In genomic region chr16:46727630-46728029, GRCh38 we compare ENCODE assay signal across 22 cellular contexts. TPM values are rescaled to one million over a fixed set of nuclear protein-coding genes. Genes with fewer than 3 reads are reported as not detected.
DNase-seq lines count a peak whose midpoint lies in the region; ATAC-seq, FAIRE-seq and TF ChIP-seq lines count a peak whose summit lies in the region.
"Had no signal": no experiment of that assay in that cellular context is flagged by ENCODE, and none has a peak within 500 bp of the region (broad histone marks: within the 10 kb centered on the region; RNA-seq: fewer than 3 reads in every experiment).

No MANE protein-coding gene starts in this region.

- FAIRE-seq in kidney (lab: Jason Lieb, UNC): no peak
- FAIRE-seq: A204.1, G401.6, GM12892, H54 had no signal

- DNase-seq in cardiac muscle cell (ENCODE audit: low read depth in 1 of 2, low spot score in 1 of 2): no peak
- no peak for DNase-seq in right cardiac atrium
- peak; percentile 13 for DNase-seq in kidney
- DNase-seq in mesenteric fat pad (ENCODE audit: low spot score): peak; percentile 79
- peak; percentile 43 for DNase-seq in spleen
- DNase-seq in NCI-H1417 treated with DMSO at 0.1 percent for 48 hours (lab: John Stamatoyannopoulos, UW): no peak
- no peak for DNase-seq in NCI-H510A treated with DMSO at 0.1 percent for 48 hours (lab: John Stamatoyannopoulos, UW)
- DNase-seq in right lobe of liver: no peak
- DNase-seq: Caco-2; CD4-positive, CD25-positive, alpha-beta regulatory T cell; CD8-positive, alpha-beta T cell; DMS153; DND-41; GOT3 had no signal

- H3K4me1 ChIP-seq in cardiac muscle cell (ENCODE audit: low read depth): peaks cover 4% of the 10 kb centered on the region
- no peaks in the 10 kb centered on the region for H3K4me1 ChIP-seq in right cardiac atrium (ENCODE audit: control insufficient read depth, insufficient read depth, low read length)
- H3K4me1 ChIP-seq in kidney (ENCODE audit: control insufficient read depth in 1 of 2, insufficient read depth in 1 of 2, low read depth in 1 of 2, low read length in 2 of 2): no peaks in the 10 kb centered on the region
- no peaks in the 10 kb centered on the region for H3K4me1 ChIP-seq in spleen
- peaks cover 0 to 3% (median 0%) of the 10 kb centered on the region in 4 donors for H3K4me1 ChIP-seq in right lobe of liver
- H3K4me1 ChIP-seq: Caco-2, HAP-1 had no signal

- H3K27me3 ChIP-seq in cardiac muscle cell (no peaks in the 10 kb centered on the region), right cardiac atrium (ENCODE audit: control insufficient read depth, insufficient read depth) (no peaks in the 10 kb centered on the region), spleen (replicated peaks in 1 of 7) (no peaks in the 10 kb centered on the region), right lobe of liver (no peaks in the 10 kb centered on the region)
- H3K27me3 ChIP-seq: BLaER1 had no signal

- H3K36me3 ChIP-seq in cardiac muscle cell: peaks cover 58% of the 10 kb centered on the region
- H3K36me3 ChIP-seq in kidney (ENCODE audit: control insufficient read depth in 1 of 2, insufficient read depth in 2 of 2, low read length in 2 of 2): no peaks in the 10 kb centered on the region
- H3K36me3 ChIP-seq in spleen: no peaks in the 10 kb centered on the region
- H3K36me3 ChIP-seq in right lobe of liver: no peaks in the 10 kb centered on the region
- H3K36me3 ChIP-seq: BLaER1, HAP-1 had no signal

- 88% methylated on average over 9 of the region's 9 CpGs for WGBS in right cardiac atrium
- WGBS in spleen, 5 donors: 89 to 96% (median 93%) methylated on average over 9 of the region's 9 CpGs
- WGBS in right lobe of liver (ENCODE audit: insufficient coverage, low coverage, low lambda C conversion rate, missing lambda C conversion rate): 94% methylated on average over 7 of the region's 9 CpGs

- H3K9me3 ChIP-seq in cardiac muscle cell (ENCODE audit: low read depth): no peaks in the 10 kb centered on the region
- no peaks in the 10 kb centered on the region for H3K9me3 ChIP-seq in right cardiac atrium (ENCODE audit: control insufficient read depth, low read length)
- H3K9me3 ChIP-seq in kidney (ENCODE audit: control insufficient read depth in 1 of 2, low read length in 2 of 2): no peaks in the 10 kb centered on the region
- H3K9me3 ChIP-seq in spleen: peaks cover 0 to 25% (median 8%) of the 10 kb centered on the region in 8 donors
- no peaks in the 10 kb centered on the region for H3K9me3 ChIP-seq in right lobe of liver
- H3K9me3 ChIP-seq: Caco-2 had no signal

- H3K27ac ChIP-seq in cardiac muscle cell (peak overlapping the region; percentile 40), right cardiac atrium (ENCODE audit: low read length) (no peak overlapping the region), kidney (ENCODE audit: low read depth in 2 of 2, low read length in 2 of 2) (no peak overlapping the region), spleen (no peak overlapping the region), right lobe of liver (no peak overlapping the region)
- H3K27ac ChIP-seq: 22Rv1, BLaER1, C4-2B had no signal

- TF ChIP-seq CTCF in cardiac muscle cell (IDR thresholded peaks at IDR 0.05; ENCODE audit: low read depth, low read length) (no peak), kidney (IDR thresholded peaks at IDR 0.05; ENCODE audit: borderline replicate concordance, extremely low read depth, insufficient read depth) (no peak), spleen (IDR thresholded peaks at IDR 0.05 in 8 of 11, conservative IDR thresholded peaks at IDR 0.05 in 3 of 11) (no peak), right lobe of liver (IDR thresholded peaks at IDR 0.05) (no peak)

- intact Hi-C loops in right cardiac atrium (cut with DNase I) (no loop called here), kidney (cut with DNase I) (no loop called here), spleen (cut with DNase I; ENCODE audit: low total_unique reads) (no loop called here), right lobe of liver (cut with DNase I) (no loop called here)

- ATAC-seq in right cardiac atrium: no peak
- no peak for ATAC-seq in right lobe of liver
- ATAC-seq: CD8-positive, alpha-beta T cell had no signal

- no peak overlapping the region for H3K9ac ChIP-seq in kidney (ENCODE audit: low read length in 2 of 2)
- H3K9ac ChIP-seq: BLaER1 had no signal

- TF ChIP-seq POLR2A in spleen (IDR thresholded peaks at IDR 0.05): no peak
- TF ChIP-seq POLR2A in right lobe of liver (IDR thresholded peaks at IDR 0.05): no peak

- H3K4me3 ChIP-seq in cardiac muscle cell (no peak overlapping the region), right cardiac atrium (ENCODE audit: low read length) (no peak overlapping the region), kidney (ENCODE audit: low read length in 2 of 2) (no peak overlapping the region), spleen (no peak overlapping the region), right lobe of liver (no peak overlapping the region)
- H3K4me3 ChIP-seq: BLaER1, HAP-1 had no signal

RNA-seq across cellular contexts. Expression of gene MYLK3, which starts 20.5 kb away (rescaled TPM):
- total RNA-seq in cardiac muscle cell (203 and 211 TPM in 2 replicates), right cardiac atrium (100 to 1,000 TPM; 285 to 543 (median 321) TPM), kidney (0.31 TPM), mesenteric fat pad (0.58 TPM), spleen (1 to 10 TPM in 2 of 7 donors, under 1 TPM in 4, not detected in 1; 0.13 to 2.4 (median 0.37) TPM), right lobe of liver (under 1 TPM; 0.06 to 0.44 (median 0.23) TPM)
- polyA plus RNA-seq in cardiac muscle cell (57.5 and 57.8 TPM in 2 replicates), right cardiac atrium (143 TPM), kidney (ENCODE audit: insufficient read depth, low read depth, low replicate concordance) (1.5 TPM), spleen (under 1 TPM; 0.03 to 0.26 (median 0.07) TPM)
- total RNA-seq: CD4-positive, CD25-positive, alpha-beta regulatory T cell; CD8-positive, alpha-beta T cell had no signal
- polyA plus RNA-seq: CD4-positive, CD25-positive, alpha-beta regulatory T cell had no signal

RNA-seq across cellular contexts. Expression of gene ORC6, which starts 38.2 kb away (rescaled TPM):
- total RNA-seq in cardiac muscle cell (19.1 and 32.6 TPM in 2 replicates), right cardiac atrium (1 to 10 TPM; 2.5 to 7.2 (median 4.6) TPM), kidney (0.94 TPM), mesenteric fat pad (1.1 TPM), spleen (10 to 100 TPM in 1 of 7 donors, 1 to 10 TPM in 6; 3.1 to 10.0 (median 5.9) TPM), right lobe of liver (1 to 10 TPM in 2 of 6 experiments, under 1 TPM in 4; 0.18 to 4.8 (median 0.76) TPM)
- polyA plus RNA-seq in cardiac muscle cell (35.5 and 59.3 TPM in 2 replicates), right cardiac atrium (3.1 TPM), kidney (ENCODE audit: insufficient read depth, low read depth, low replicate concordance) (1.5 TPM), spleen (10 to 100 TPM in 1 of 3 donors, 1 to 10 TPM in 2; 8.4 to 11.4 (median 8.4) TPM)

RNA-seq across cellular contexts. Expression of gene VPS35, which starts 38.7 kb away (rescaled TPM):
- total RNA-seq in cardiac muscle cell: 58.9 and 63.2 TPM in 2 replicates
- polyA plus RNA-seq in cardiac muscle cell: 111 and 146 TPM in 2 replicates
- 10 to 100 TPM; 77.5 to 94.2 (median 84.9) TPM for total RNA-seq in right cardiac atrium
- polyA plus RNA-seq in right cardiac atrium: 26.7 TPM
- total RNA-seq in kidney: 96.7 TPM
- polyA plus RNA-seq in kidney (ENCODE audit: insufficient read depth, low read depth, low replicate concordance): 31.8 TPM
- 104 TPM for total RNA-seq in mesenteric fat pad
- total RNA-seq in spleen: 100 to 1,000 TPM in 4 of 7 donors, 10 to 100 TPM in 3; 58.3 to 111 (median 105) TPM
- 10 to 100 TPM; 18.1 to 24.9 (median 22.0) TPM for polyA plus RNA-seq in spleen
- 10 to 100 TPM; 18.0 to 36.5 (median 28.9) TPM for total RNA-seq in right lobe of liver

Comparison
In these comparisons a context has a peak if more than half of its experiments do, and no peak if none do; other contexts are left out.
1. DNase-seq: peak in kidney (single experiment), mesenteric fat pad (single experiment) and spleen (single experiment); none in cardiac muscle cell (0 of 2), right cardiac atrium (0 of 3), NCI-H1417 treated with DMSO at 0.1 percent for 48 hours (single experiment), NCI-H510A treated with DMSO at 0.1 percent for 48 hours (single experiment) and right lobe of liver (0 of 3).
2. RNA of gene MYLK3, which starts 20.5 kb away (total RNA-seq): 285 to 543 TPM in right cardiac atrium and 203 to 211 TPM in cardiac muscle cell; 0.58 TPM in mesenteric fat pad (single experiment), 0.31 TPM in kidney (single experiment), 0.13 to 2.4 TPM in spleen and 0.06 to 0.44 TPM in right lobe of liver; every median in the first group is over 10 times any median in the second.